ENCODE assay signal across 1 cellular context in genomic region chr1:32331549-32331948, GRCh38.
TF ChIP-seq lines count a peak whose summit lies in the region.

No MANE protein-coding gene starts in this region.

TF ChIP-seq in HCT116, 20 proteins besides CTCF, POLR2A, EP300 and RAD21:
- TF ChIP-seq MAX (IDR thresholded peaks at IDR 0.05) (no peak), ELF1 (IDR thresholded peaks at IDR 0.05; ENCODE audit: borderline replicate concordance, low read depth) (no peak), SIN3A (IDR thresholded peaks at IDR 0.05; ENCODE audit: low read depth) (no peak), ZBTB33 (IDR thresholded peaks at IDR 0.05; ENCODE audit: extremely low read depth, insufficient replicate concordance, low read length) (no peak), SRF (IDR thresholded peaks at IDR 0.05; ENCODE audit: low read depth) (no peak), ATF3 (IDR thresholded peaks at IDR 0.05) (no peak), ZNF274 (IDR thresholded peaks at IDR 0.05; ENCODE audit: low read depth, low read length) (no peak), REST (IDR thresholded peaks at IDR 0.05; ENCODE audit: low read depth) (no peak), SP1 (IDR thresholded peaks at IDR 0.05; ENCODE audit: low read depth) (no peak), TCF7L2 (IDR thresholded peaks at IDR 0.05; ENCODE audit: borderline replicate concordance, extremely low read depth, insufficient read depth, insufficient read length) (no peak), JUND (IDR thresholded peaks at IDR 0.05) (no peak), EGR1 (IDR thresholded peaks at IDR 0.05; ENCODE audit: low read depth) (no peak), ZFX (IDR thresholded peaks at IDR 0.05) (no peak), CEBPB (IDR thresholded peaks at IDR 0.05; ENCODE audit: low read depth) (no peak), FOSL1 (IDR thresholded peaks at IDR 0.05; ENCODE audit: low read depth) (no peak), EZH2 (IDR thresholded peaks at IDR 0.05) (no peak), CBX3 (IDR thresholded peaks at IDR 0.05; ENCODE audit: low read depth) (no peak), YY1 (IDR thresholded peaks at IDR 0.05; ENCODE audit: extremely low read depth, insufficient replicate concordance, low read depth, low read length) (no peak), EZH2phosphoT487 (IDR thresholded peaks at IDR 0.05; ENCODE audit: borderline replicate concordance) (no peak), POLR2AphosphoS5 (IDR thresholded peaks at IDR 0.05; ENCODE audit: low read depth, low read length) (no peak)
